In the genomic region with DNA sequence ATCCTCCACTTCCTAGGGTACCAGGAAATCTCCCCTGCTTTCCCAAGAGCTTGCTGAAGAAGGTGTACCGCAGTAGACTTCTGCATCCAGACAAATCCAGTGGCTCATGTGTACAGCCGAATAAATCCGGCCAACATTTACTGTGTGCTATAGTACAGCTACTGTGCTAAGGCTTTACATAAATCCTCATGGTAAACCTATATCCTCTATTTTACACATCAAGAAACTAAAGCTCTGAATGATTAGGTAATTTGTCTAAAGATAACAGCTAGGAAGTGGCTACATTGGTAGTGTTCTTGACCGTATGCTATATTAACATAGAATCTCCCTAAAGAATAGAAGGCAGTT, we compare ENCODE assay signal across 8 cellular contexts. TPM values are rescaled to one million over a fixed set of nuclear protein-coding genes. Genes with fewer than 3 reads are reported as not detected.
DNase-seq lines count a peak whose midpoint lies in the region; ATAC-seq, FAIRE-seq and TF ChIP-seq lines count a peak whose summit lies in the region.

No MANE protein-coding gene starts in this region.

- BruUV-seq in K562 (replicated peaks; lab: Mats Ljungman, UMichigan), result no TSS peak

- CTCF ChIA-PET in K562 (lab: Yijun Ruan, JAX; ENCODE audit: low intra/inter-chr PET ratio), result no interaction called here

- H3K4me3 ChIP-seq in K562, result peak overlapping the region; percentile 66
- H3K4me3 ChIP-seq in muscle layer of colon (ENCODE audit: low read depth in 1 of 2, low read length in 2 of 2), result peak overlapping the region; percentile 49 to 63

- peaks cover 7% of the 10 kb centered on the region; the same call in 2 of the 3 replicates for H3K36me3 ChIP-seq in K562 (ENCODE audit: control insufficient read depth, insufficient read depth, low read length)
- H3K36me3 ChIP-seq in muscle layer of colon (ENCODE audit: insufficient read depth, low read length), result no peaks in the 10 kb centered on the region

- H3K9me3 ChIP-seq in K562 (replicated peaks; ENCODE audit: control insufficient read depth, insufficient read depth, low read depth, low read length), result no peaks in the 10 kb centered on the region
- no peaks in the 10 kb centered on the region for H3K9me3 ChIP-seq in muscle layer of colon (ENCODE audit: low read length)

- H4K20me1 ChIP-seq in K562 (replicated peaks; ENCODE audit: control insufficient read depth, insufficient read depth, low read length), result no peaks in the 10 kb centered on the region

- peak overlapping the region; percentile 89 for H2AFZ ChIP-seq in K562 (ENCODE audit: low read depth, low read length)

- H3K27ac ChIP-seq in K562 (ENCODE audit: extremely low read depth, low read depth, low read length) (no peak overlapping the region), muscle layer of colon (ENCODE audit: low read depth, low read length) (peak overlapping the region; percentile 90)

- no peak for TF ChIP-seq CTCF in K562 (IDR thresholded peaks at IDR 0.05 in 2 of 3, conservative IDR thresholded peaks at IDR 0.05 in 1 of 3; ENCODE audit: insufficient read depth in 2 of 3, low read depth in 1 of 3, low read length in 3 of 3)

- DNase-seq in K562 (ENCODE audit: extremely low read depth in 1 of 4, low spot score in 3 of 4), result no peak
- no peak for DNase-seq in posterior vena cava (ENCODE audit: low spot score)
- DNase-seq in NCI-H748 (lab: John Stamatoyannopoulos, UW; ENCODE audit: unreplicated experiment), result no peak
- no peak for DNase-seq in stimulated activated CD4-positive, alpha-beta T cell treated with anti-CD3 and anti-CD28 coated beads, Interleukin-1b, Interleukin-23, amount 100 ng/mL, for 48 hours
- DNase-seq in NCI-H2029 (lab: John Stamatoyannopoulos, UW), result no peak

- ATAC-seq in GM18909 (IDR thresholded peaks at IDR 0.05; ENCODE audit: poor library complexity, unreplicated experiment) (peak; percentile 8), HG03280 (IDR thresholded peaks at IDR 0.05; ENCODE audit: unreplicated experiment) (peak; percentile 7), K562 (no peak)

- intact Hi-C loops in K562 (cut with micrococcal nuclease) (loop anchor here (1.0 to 5.0 kb wide), 2 partner anchors 348 to 625 kb away; no protein-coding TSS in a partner anchor), posterior vena cava (cut with DNase I) (loop anchor here in 1 of 2 donors (10.0 kb wide), 2 partner anchors 358 to 408 kb away; a partner anchor contains a TSS)

- POLR2A ChIA-PET in K562 (lab: Yijun Ruan, JAX), result interaction anchor here (0.5 to 1.4 kb wide), 7 partner anchors 8 to 1967 kb away, joined by 3 read pairs; a partner anchor contains a TSS

- TF ChIP-seq RAD21 in K562 (CRISPR knock-in tag; conservative IDR thresholded peaks at IDR 0.05 in 1 of 2, IDR thresholded peaks at IDR 0.05 in 1 of 2), result no peak

- WGBS in K562 (ENCODE audit: insufficient coverage, low coverage, missing lambda C conversion rate), result 17% methylated on average over 4 of the region's 4 CpGs

- peaks cover 4 to 5% of the 10 kb centered on the region in 2 experiments; a peak in 1 of 5 replicates for H3K4me1 ChIP-seq in K562 (replicated peaks in 1 of 2; ENCODE audit: control insufficient read depth in 2 of 2, insufficient read depth in 2 of 2, low read length in 2 of 2)
- H3K4me1 ChIP-seq in muscle layer of colon (ENCODE audit: insufficient read depth, low read length), result peaks cover 7% of the 10 kb centered on the region

- H3K9me1 ChIP-seq in K562 (ENCODE audit: control insufficient read depth, insufficient read depth, low read length), result no peaks in the 10 kb centered on the region

- no peak for TF ChIP-seq EP300 in K562 (IDR thresholded peaks at IDR 0.05; ENCODE audit: low read length)

- TF ChIP-seq POLR2A in K562 (conservative IDR thresholded peaks at IDR 0.05), result no peak

- H3K27me3 ChIP-seq in K562 (ENCODE audit: control insufficient read depth in 2 of 2, insufficient read depth in 2 of 2, low read length in 2 of 2) (no peaks in the 10 kb centered on the region), muscle layer of colon (ENCODE audit: control insufficient read depth in 1 of 2, insufficient read depth in 2 of 2, low read length in 2 of 2) (no peaks in the 10 kb centered on the region)

- no peak overlapping the region for H3K4me2 ChIP-seq in K562 (ENCODE audit: insufficient read depth, low read length)

- H3K79me2 ChIP-seq in K562 (ENCODE audit: control insufficient read depth, insufficient read depth, low read length), result peaks cover 21% of the 10 kb centered on the region

- 0 out of 4 replicates have a peak overlapping the region, but pooled peaks of 1 of the 2 experiments have one; percentile 96 for H3K9ac ChIP-seq in K562 (ENCODE audit: insufficient read depth in 1 of 2, low read depth in 2 of 2, low read length in 2 of 2)
- peak overlapping the region; percentile 71 for H3K9ac ChIP-seq in muscle layer of colon (ENCODE audit: low read length)

- FAIRE-seq in K562 (lab: Jason Lieb, UNC), result no peak

- in situ Hi-C loops in K562 (cut with MboI), result no loop called here

TF ChIP-seq in K562, 482 proteins besides CTCF, POLR2A, EP300 and RAD21:
- TF ChIP-seq ZNF507 (tag; conservative IDR thresholded peaks at IDR 0.05), result no peak
- TF ChIP-seq, protein P1, sequence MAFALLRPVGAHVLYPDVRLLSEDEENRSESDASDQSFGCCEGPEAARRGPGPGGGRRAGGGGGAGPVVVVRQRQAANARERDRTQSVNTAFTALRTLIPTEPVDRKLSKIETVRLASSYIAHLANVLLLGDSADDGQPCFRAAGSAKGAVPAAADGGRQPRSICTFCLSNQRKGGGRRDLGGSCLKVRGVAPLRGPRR (CRISPR knock-in tag; IDR thresholded peaks at IDR 0.05), result no peak

RNA-seq across cellular contexts. Expression of a gene that starts 0.5 kb away (rescaled TPM):
- total RNA-seq in K562 (2011; cell fraction: chromatin; rRNA removed; ENCODE audit: low replicate concordance), result 23.2 and 59.0 TPM in 2 replicates
- 14.2 and 15.0 TPM in 2 replicates for total RNA-seq in K562 (2011; cell fraction: nucleolus; rRNA removed)
- total RNA-seq in K562 (2011; cell fraction: nucleoplasm; rRNA removed), result 30.9 and 43.3 TPM in 2 replicates
- total RNA-seq in K562 (2014; rRNA removed) (33.6 and 36.0 TPM in 2 replicates), K562 (2014; rRNA removed; fragmentation: Illumina TruSeq; extraction: Trizol) (56.5 and 60.4 TPM in 2 replicates), K562 (2015; rRNA removed; fragmentation: Illumina TruSeq; extraction: Trizol) (46.1 and 48.0 TPM in 2 replicates), K562 (2021) (43.0 and 45.3 TPM in 2 replicates), posterior vena cava (10 to 100 TPM; 42.7 to 47.2 TPM)
- polyA plus RNA-seq in K562 (2011; rRNA removed) (48.7 and 60.2 TPM in 2 replicates), K562 (2014; fragmentation: Illumina TruSeq; extraction: Trizol) (51.9 and 55.5 TPM in 2 replicates), K562 (2014; fragmentation: Nextera tagmentation; extraction: Ambion mirVana) (10 to 100 TPM; 66.2 to 67.2 TPM), K562 (2014; rRNA removed) (44.7 and 47.6 TPM in 2 replicates)
- 16.6 and 25.3 TPM in 2 replicates for polyA plus RNA-seq in K562 (2011; cell fraction: cytosol; rRNA removed)
- 29.1 and 44.4 TPM in 2 replicates for polyA plus RNA-seq in K562 (2011; cell fraction: nucleus; rRNA removed)
- 53.2 and 64.8 TPM in 2 replicates for polyA plus RNA-seq in K562 (2012)
- polyA minus RNA-seq in K562 (2011; rRNA and poly(A)+ RNA removed), result 89.9 and 93.7 TPM in 2 replicates
- 31.4 and 36.0 TPM in 2 replicates for polyA minus RNA-seq in K562 (2011; cell fraction: cytosol; rRNA and poly(A)+ RNA removed)
- 26.7 and 45.7 TPM in 2 replicates for polyA minus RNA-seq in K562 (2011; cell fraction: nucleus; rRNA and poly(A)+ RNA removed)
